17 cellular contexts compared by ENCODE assay signal in genomic region chr17:82949361-82949760, GRCh38.
"Had no signal": no experiment of that assay in that cellular context is flagged by ENCODE, and none has a peak within 500 bp of the region (broad histone marks: within the 10 kb centered on the region; RNA-seq: fewer than 3 reads in every experiment).

No MANE protein-coding gene starts in this region.

- ATAC-seq: activated CD8-positive, alpha-beta T cell treated with anti-CD3 and anti-CD28 coated beads, Interleukin-2, amount 10 ng/mL, durations not matched to agents 7 days and 5 days; foreskin keratinocyte; mucosa of descending colon; naive thymus-derived CD4-positive, alpha-beta T cell; stimulated activated naive CD8-positive, alpha-beta T cell treated with anti-CD3 and anti-CD28 coated beads, Interleukin-15, Interleukin-2, amounts not matched to agents 100 U/mL and 50 U/mL, for 24 hours had no signal

- H3K27ac ChIP-seq: colonic mucosa, foreskin keratinocyte, neutrophil had no signal

- DNase-seq: activated CD4-positive, alpha-beta T cell treated with anti-CD3 and anti-CD28 coated beads, Interleukin-2, amount 10 ng/mL, durations not matched to agents 24 days and 14 days; activated CD4-positive, CD25-positive, alpha-beta regulatory T cell; activated CD8-positive, alpha-beta T cell treated with anti-CD3 and anti-CD28 coated beads, Interleukin-2, amount 10 ng/mL, durations not matched to agents 7 days and 5 days; activated naive CD4-positive, alpha-beta T cell; amniotic stem cell; caudate nucleus; colonic mucosa; effector CD8-positive, alpha-beta T cell; foreskin keratinocyte; glutamatergic neuron; mammary epithelial cell; mucosa of descending colon; naive thymus-derived CD4-positive, alpha-beta T cell; stimulated activated naive CD8-positive, alpha-beta T cell treated with anti-CD3 and anti-CD28 coated beads, Interleukin-15, Interleukin-2, amounts not matched to agents 100 U/mL and 50 U/mL, for 24 hours; trophoblast cell had no signal

- H3K36me3 ChIP-seq: colonic mucosa had no signal

- H3K9me3 ChIP-seq: colonic mucosa had no signal

- H3K4me3 ChIP-seq: colonic mucosa, mucosa of descending colon, smooth muscle cell had no signal

- H3K27me3 ChIP-seq: colonic mucosa, foreskin keratinocyte, neutrophil had no signal

- H3K4me1 ChIP-seq: colonic mucosa, foreskin keratinocyte had no signal
